Comparison of ENCODE assay signal across 15 cellular contexts in the genomic region with DNA sequence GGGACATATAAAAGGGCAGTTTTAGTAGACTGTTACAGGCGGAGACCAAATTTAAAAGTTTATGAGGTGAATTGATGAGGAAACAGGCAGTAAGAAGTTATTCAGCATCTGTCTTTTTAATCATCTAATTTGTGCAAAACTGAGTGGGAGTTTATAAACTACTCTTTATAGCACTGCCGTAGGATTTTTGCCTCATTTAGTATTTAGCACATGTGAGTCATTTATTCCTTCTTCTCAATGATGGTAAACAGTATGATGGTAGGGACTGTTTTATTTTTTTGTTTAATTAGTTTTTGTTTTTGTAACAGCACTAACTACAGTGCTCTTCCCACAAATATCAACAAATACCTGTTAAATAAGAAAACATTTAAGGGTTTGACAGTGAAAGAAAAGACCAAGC.
"Had no signal": no experiment of that assay in that cellular context is flagged by ENCODE, and none has a peak within 500 bp of the region (broad histone marks: within the 10 kb centered on the region; RNA-seq: fewer than 3 reads in every experiment).

No MANE protein-coding gene starts in this region.

- H3K9me3 Mint-ChIP-seq: activated naive CD4-positive, alpha-beta T cell treated with anti-CD3 and anti-CD28 coated beads for 36 hours; neural progenitor cell; T-helper 1 cell treated with Interleukin-12 subunit alpha and Interleukin-12 subunit beta and Interleukin-4 antibody, amounts not matched to agents 30 μg/mL and 1 μg/mL, for 36 hours had no signal

- H3K9ac ChIP-seq: neural progenitor cell had no signal

- H3K9me3 ChIP-seq: ovary, thoracic aorta, upper lobe of right lung had no signal

- H3K4me3 Mint-ChIP-seq: activated CD8-positive, alpha-beta memory T cell treated with anti-CD3 and anti-CD28 coated beads, Interleukin-2, amount 10 ng/mL, durations not matched to agents 7 days and 5 days; activated naive CD4-positive, alpha-beta T cell treated with anti-CD3 and anti-CD28 coated beads for 36 hours; neural progenitor cell; T-helper 1 cell treated with Interleukin-12 subunit alpha and Interleukin-12 subunit beta and Interleukin-4 antibody, amounts not matched to agents 30 μg/mL and 1 μg/mL, for 36 hours had no signal

- ATAC-seq: activated CD8-positive, alpha-beta memory T cell treated with anti-CD3 and anti-CD28 coated beads, Interleukin-2, amount 10 ng/mL, durations not matched to agents 7 days and 5 days; esophagus mucosa; left lobe of liver; sciatic nerve; upper lobe of right lung had no signal

- H3K27ac Mint-ChIP-seq: activated CD8-positive, alpha-beta memory T cell treated with anti-CD3 and anti-CD28 coated beads, Interleukin-2, amount 10 ng/mL, durations not matched to agents 7 days and 5 days; activated naive CD4-positive, alpha-beta T cell treated with anti-CD3 and anti-CD28 coated beads for 36 hours; neural progenitor cell; T-helper 1 cell treated with Interleukin-12 subunit alpha and Interleukin-12 subunit beta and Interleukin-4 antibody, amounts not matched to agents 30 μg/mL and 1 μg/mL, for 36 hours had no signal

- H3K27me3 ChIP-seq: cardiac muscle cell, hepatocyte, neural progenitor cell, ovary, spleen, upper lobe of right lung had no signal

- H3K4me1 ChIP-seq: neural progenitor cell, upper lobe of right lung had no signal

- FAIRE-seq: colon, keratinocyte had no signal

- H3K27ac ChIP-seq: cardiac muscle cell, hepatocyte, neural progenitor cell, ovary, spleen, thoracic aorta, upper lobe of right lung had no signal

- H2AFZ ChIP-seq: hepatocyte, neural progenitor cell had no signal

- H3K27me3 Mint-ChIP-seq: activated CD8-positive, alpha-beta memory T cell treated with anti-CD3 and anti-CD28 coated beads, Interleukin-2, amount 10 ng/mL, durations not matched to agents 7 days and 5 days had no signal

- H3K36me3 ChIP-seq: cardiac muscle cell, neural progenitor cell, ovary, spleen, thoracic aorta, upper lobe of right lung had no signal

- DNase-seq: activated CD8-positive, alpha-beta memory T cell treated with anti-CD3 and anti-CD28 coated beads, Interleukin-2, amount 10 ng/mL, durations not matched to agents 7 days and 5 days; activated naive CD4-positive, alpha-beta T cell treated with anti-CD3 and anti-CD28 coated beads for 36 hours; ovary; spleen; upper lobe of right lung had no signal

- H3K4me1 Mint-ChIP-seq: neural progenitor cell had no signal

- H3K36me3 Mint-ChIP-seq: neural progenitor cell had no signal

- H3K4me3 ChIP-seq: cardiac muscle cell, hepatocyte, neural progenitor cell, ovary, spleen, thoracic aorta, upper lobe of right lung had no signal

- H3K4me2 ChIP-seq: hepatocyte, neural progenitor cell had no signal
